In genomic region chr7:98346515-98347069, GRCh38 we compare ENCODE assay signal across 31 cellular contexts.
"Had no signal": no experiment of that assay in that cellular context is flagged by ENCODE, and none has a peak within 500 bp of the region (broad histone marks: within the 10 kb centered on the region; RNA-seq: fewer than 3 reads in every experiment).

No MANE protein-coding gene starts in this region.

- DNase-seq: activated CD4-positive, alpha-beta memory T cell treated with anti-CD3 and anti-CD28 coated beads, Interleukin-2, amount 10 ng/mL, durations not matched to agents 7 days and 5 days; activated CD4-positive, alpha-beta T cell treated with anti-CD3 and anti-CD28 coated beads, Interleukin-2, amount 10 ng/mL, durations not matched to agents 24 days and 14 days; activated CD8-positive, alpha-beta memory T cell treated with anti-CD3 and anti-CD28 coated beads, Interleukin-2, amount 50 U/mL, for 48 hours; activated naive CD8-positive, alpha-beta T cell treated with anti-CD3 and anti-CD28 coated beads, Interleukin-2, amount 50 U/mL, for 24 hours; activated T-cell treated with anti-CD3 and anti-CD28 coated beads, Interleukin-2, amount 50 U/mL, for 4 hours; amygdala; central memory CD4-positive, alpha-beta T cell; head of caudate nucleus; hippocampal formation; immature natural killer cell; kidney; left colon; midbrain; naive thymus-derived CD8-positive, alpha-beta T cell; small intestine; stimulated activated CD4-positive, alpha-beta T cell treated with anti-CD3 and anti-CD28 coated beads, Interleukin-1b, Interleukin-23, amount 100 ng/mL, for 48 hours; stimulated activated CD4-positive, alpha-beta T cell treated with anti-CD3 and anti-CD28 coated beads, Interleukin-4, amount 100 ng/mL, for 4 hours; stimulated activated CD8-positive, alpha-beta memory T cell treated with anti-CD3 and anti-CD28 coated beads, Interleukin-4, amount 100 ng/mL, for 48 hours; T-helper 9 cell; tibial artery had no signal

- H3K9me3 Mint-ChIP-seq: activated CD4-positive, alpha-beta memory T cell treated with anti-CD3 and anti-CD28 coated beads, Interleukin-2, amount 10 ng/mL, durations not matched to agents 7 days and 5 days; activated CD4-positive, alpha-beta T cell treated with anti-CD3 and anti-CD28 coated beads, Interleukin-2, amount 10 ng/mL, durations not matched to agents 24 days and 14 days; activated naive CD4-positive, alpha-beta T cell treated with anti-CD3 and anti-CD28 coated beads, Interleukin-2, amount 50 U/mL, for 24 hours; activated naive CD8-positive, alpha-beta T cell treated with anti-CD3 and anti-CD28 coated beads, Interleukin-2, amount 50 U/mL, for 24 hours; activated T-cell treated with anti-CD3 and anti-CD28 coated beads, Interleukin-2, amount 50 U/mL, for 4 hours; activated T-helper 2 cell treated with anti-CD3 and anti-CD28 coated beads, Interferon-gamma antibody, Interleukin-2, Interleukin-4, amounts not matched to agents 10 μg/mL and 5 μg/mL and 100 μg/mL, durations not matched to agents 14 hours and 24 hours and 36 hours; immature natural killer cell had no signal

- H3K27ac Mint-ChIP-seq: activated CD4-positive, alpha-beta memory T cell treated with anti-CD3 and anti-CD28 coated beads, Interleukin-2, amount 10 ng/mL, durations not matched to agents 7 days and 5 days; activated CD4-positive, alpha-beta T cell treated with anti-CD3 and anti-CD28 coated beads, Interleukin-2, amount 10 ng/mL, durations not matched to agents 24 days and 14 days; activated naive CD4-positive, alpha-beta T cell treated with anti-CD3 and anti-CD28 coated beads, Interleukin-2, amount 50 U/mL, for 24 hours; activated naive CD8-positive, alpha-beta T cell treated with anti-CD3 and anti-CD28 coated beads, Interleukin-2, amount 50 U/mL, for 24 hours; activated T-helper 2 cell treated with anti-CD3 and anti-CD28 coated beads, Interferon-gamma antibody, Interleukin-2, Interleukin-4, amounts not matched to agents 10 μg/mL and 5 μg/mL and 100 μg/mL, durations not matched to agents 14 hours and 24 hours and 36 hours; immature natural killer cell; naive thymus-derived CD8-positive, alpha-beta T cell; stimulated activated memory B cell treated with anti-CD40 and anti-IgM and Interleukin-4, amounts not matched to agents 10 μg/mL and 1 μg/mL and 100 μg/mL, for 72 hours had no signal

- H3K9me3 ChIP-seq: breast epithelium, suprapubic skin had no signal

- ATAC-seq: activated CD4-positive, CD25-positive, alpha-beta regulatory T cell treated with anti-CD3 and anti-CD28 coated beads, Interleukin-2, amount 50 U/mL, for 24 hours; activated naive CD8-positive, alpha-beta T cell treated with anti-CD3 and anti-CD28 coated beads, Interleukin-2, amount 50 U/mL, for 24 hours; activated T-cell treated with anti-CD3 and anti-CD28 coated beads, Interleukin-2, amount 50 U/mL, for 4 hours; gastroesophageal sphincter; left colon; naive thymus-derived CD8-positive, alpha-beta T cell; sciatic nerve; stimulated activated memory B cell treated with anti-CD40 and anti-IgM and Interleukin-4, amounts not matched to agents 10 μg/mL and 1 μg/mL and 100 μg/mL, for 72 hours had no signal

- H3K4me1 ChIP-seq: breast epithelium, gastroesophageal sphincter, suprapubic skin, tibial artery had no signal

- H3K27me3 ChIP-seq: breast epithelium, gastroesophageal sphincter, suprapubic skin, tibial artery had no signal

- H3K36me3 Mint-ChIP-seq: immature natural killer cell; stimulated activated memory B cell treated with anti-CD40 and anti-IgM and Interleukin-4, amounts not matched to agents 10 μg/mL and 1 μg/mL and 100 μg/mL, for 72 hours had no signal

- H3K4me3 Mint-ChIP-seq: activated CD4-positive, alpha-beta memory T cell treated with anti-CD3 and anti-CD28 coated beads, Interleukin-2, amount 10 ng/mL, durations not matched to agents 7 days and 5 days; activated CD4-positive, alpha-beta T cell treated with anti-CD3 and anti-CD28 coated beads, Interleukin-2, amount 10 ng/mL, durations not matched to agents 24 days and 14 days; activated naive CD4-positive, alpha-beta T cell treated with anti-CD3 and anti-CD28 coated beads, Interleukin-2, amount 50 U/mL, for 24 hours; activated naive CD8-positive, alpha-beta T cell treated with anti-CD3 and anti-CD28 coated beads, Interleukin-2, amount 50 U/mL, for 24 hours; activated T-cell treated with anti-CD3 and anti-CD28 coated beads, Interleukin-2, amount 50 U/mL, for 4 hours; immature natural killer cell; naive thymus-derived CD8-positive, alpha-beta T cell; stimulated activated memory B cell treated with anti-CD40 and anti-IgM and Interleukin-4, amounts not matched to agents 10 μg/mL and 1 μg/mL and 100 μg/mL, for 72 hours had no signal

- H3K36me3 ChIP-seq: breast epithelium, gastroesophageal sphincter, suprapubic skin, tibial artery had no signal

- FAIRE-seq: endothelial cell of umbilical vein, kidney, small intestine, TTC549 had no signal

- H3K27me3 Mint-ChIP-seq: activated CD4-positive, alpha-beta T cell treated with anti-CD3 and anti-CD28 coated beads, Interleukin-2, amount 10 ng/mL, durations not matched to agents 24 days and 14 days; activated naive CD4-positive, alpha-beta T cell treated with anti-CD3 and anti-CD28 coated beads, Interleukin-2, amount 50 U/mL, for 24 hours had no signal

- H3K4me3 ChIP-seq: breast epithelium, gastroesophageal sphincter, suprapubic skin, tibial artery had no signal

- H3K4me1 Mint-ChIP-seq: activated naive CD4-positive, alpha-beta T cell treated with anti-CD3 and anti-CD28 coated beads, Interleukin-2, amount 50 U/mL, for 24 hours; activated naive CD8-positive, alpha-beta T cell treated with anti-CD3 and anti-CD28 coated beads, Interleukin-2, amount 50 U/mL, for 24 hours; immature natural killer cell; naive thymus-derived CD8-positive, alpha-beta T cell had no signal

- H3K27ac ChIP-seq: breast epithelium, gastroesophageal sphincter, suprapubic skin, tibial artery, VCaP had no signal
